In genomic region chr11:124718801-124719200, GRCh38 we compare ENCODE assay signal across 14 cellular contexts. TPM values are rescaled to one million over a fixed set of nuclear protein-coding genes. Genes with fewer than 3 reads are reported as not detected.
DNase-seq lines count a peak whose midpoint lies in the region; ATAC-seq, FAIRE-seq and TF ChIP-seq lines count a peak whose summit lies in the region.
"Had no signal": no experiment of that assay in that cellular context is flagged by ENCODE, and none has a peak within 500 bp of the region (broad histone marks: within the 10 kb centered on the region; RNA-seq: fewer than 3 reads in every experiment).

No MANE protein-coding gene starts in this region.

- intact Hi-C loops in endothelial cell of umbilical vein (cut with micrococcal nuclease), result loop anchor here (1.0 kb wide), 1 partner anchor 46 kb away; the partner anchor contains the start of genes SIAE and SPA17

- peaks cover 15% of the 10 kb centered on the region for H3K4me1 Mint-ChIP-seq in activated T-cell treated with anti-CD3 and anti-CD28 coated beads, Interleukin-2, amount 50 U/mL, for 72 hours (ENCODE audit: low read depth)

- dilution Hi-C loops in endothelial cell of umbilical vein (cut with MboI; ENCODE audit: extremely low pct_ligation_motif_present, low sequenced_read_pairs), result no loop called here

- FAIRE-seq in endothelial cell of umbilical vein (lab: Jason Lieb, UNC), result no peak
- FAIRE-seq: D721Med had no signal

- H3K36me3 Mint-ChIP-seq in activated T-cell treated with anti-CD3 and anti-CD28 coated beads, Interleukin-2, amount 50 U/mL, for 72 hours (ENCODE audit: insufficient read depth in 2 of 2), result no peaks in the 10 kb centered on the region
- H3K36me3 Mint-ChIP-seq: natural killer cell treated with Interleukin-12 subunit alpha and Interleukin-12 subunit beta and Interleukin-15 and Interleukin-18, amount 100 ng/mL, for 72 hours had no signal

- CTCF ChIA-PET in endothelial cell of umbilical vein (lab: Charles Lee), result interaction anchor here (1.5 to 2.5 kb wide), 4 partner anchors 16 to 49 kb away, joined by 3 to 24 read pairs (median 10); partner anchors contain the start of gene NRGN

- H3K27ac ChIP-seq in endothelial cell of umbilical vein (ENCODE audit: insufficient read depth, low read depth, low read length), result no peak overlapping the region
- H3K27ac ChIP-seq: 22Rv1, tibial nerve had no signal

- H3K4me1 ChIP-seq in endothelial cell of umbilical vein (ENCODE audit: control insufficient read depth, extremely low read depth, insufficient read depth, low read length) (peaks cover 24% of the 10 kb centered on the region), skeletal muscle satellite cell (ENCODE audit: control insufficient read depth, insufficient read depth, low read length) (peaks cover 10% of the 10 kb centered on the region)

- H3K9ac ChIP-seq in endothelial cell of umbilical vein (replicated peaks; ENCODE audit: extremely low read depth, insufficient read depth, low read length) (no peak overlapping the region), skeletal muscle satellite cell (ENCODE audit: low read depth, low read length) (no peak overlapping the region)

- no peak overlapping the region for H2AFZ ChIP-seq in endothelial cell of umbilical vein (ENCODE audit: low read depth, low read length)

- no peak for TF ChIP-seq POLR2A in endothelial cell of umbilical vein (IDR thresholded peaks at IDR 0.05; ENCODE audit: low read depth, low read length)

- H3K4me2 ChIP-seq in endothelial cell of umbilical vein (ENCODE audit: insufficient read depth, low read length) (peak overlapping the region; percentile 85), skeletal muscle satellite cell (ENCODE audit: low read length) (peak overlapping the region; percentile 90)

- no peaks in the 10 kb centered on the region for H4K20me1 ChIP-seq in endothelial cell of umbilical vein (replicated peaks; ENCODE audit: control insufficient read depth, extremely low read depth, insufficient read depth, low read length)

- H3K36me3 ChIP-seq in endothelial cell of umbilical vein (ENCODE audit: control insufficient read depth in 2 of 2, extremely low read depth in 1 of 2, insufficient read depth in 2 of 2, low read length in 2 of 2) (no peaks in the 10 kb centered on the region), skeletal muscle satellite cell (ENCODE audit: insufficient read depth, low read length) (no peaks in the 10 kb centered on the region)
- H3K36me3 ChIP-seq: ascending aorta, tibial nerve had no signal

- ATAC-seq in activated T-cell treated with anti-CD3 and anti-CD28 coated beads, Interleukin-2, amount 50 U/mL, for 72 hours (replicated peaks in 1 of 2), result no peak
- no peak for ATAC-seq in HG03378 (IDR thresholded peaks at IDR 0.05; ENCODE audit: unreplicated experiment)

- no peak overlapping the region for H3K27ac Mint-ChIP-seq in activated T-cell treated with anti-CD3 and anti-CD28 coated beads, Interleukin-2, amount 50 U/mL, for 72 hours
- H3K27ac Mint-ChIP-seq: activated T-cell treated with anti-CD3 and anti-CD28 coated beads, Interleukin-2, amount 50 U/mL, for 24 hours; natural killer cell treated with Interleukin-12 subunit alpha and Interleukin-12 subunit beta and Interleukin-15 and Interleukin-18, amount 100 ng/mL, for 72 hours had no signal

- H3K4me3 ChIP-seq in endothelial cell of umbilical vein (replicated peaks in 1 of 3; ENCODE audit: insufficient read depth in 1 of 3, low read depth in 1 of 3, low read length in 3 of 3) (no peak overlapping the region), skeletal muscle satellite cell (ENCODE audit: low read length) (no peak overlapping the region)

- no peaks in the 10 kb centered on the region for H3K79me2 ChIP-seq in endothelial cell of umbilical vein (ENCODE audit: control insufficient read depth, insufficient read depth, low read length)

- DNase-seq in activated T-cell treated with anti-CD3 and anti-CD28 coated beads, Interleukin-2, amount 50 U/mL, for 72 hours, result no peak
- DNase-seq in activated T-cell treated with anti-CD3 and anti-CD28 coated beads, Interleukin-2, amount 50 U/mL, for 1 hour, result no peak
- DNase-seq in endothelial cell of umbilical vein (ENCODE audit: low read depth, low spot score) (no peak), mucosa of gallbladder (ENCODE audit: low spot score) (no peak)
- DNase-seq: activated CD4-positive, CD25-positive, alpha-beta regulatory T cell; activated T-cell treated with anti-CD3 and anti-CD28 coated beads, Interleukin-2, amount 50 U/mL, for 24 hours; left colon had no signal

- POLR2A ChIA-PET in endothelial cell of umbilical vein (lab: Charles Lee), result no interaction called here

- BruUV-seq in endothelial cell of umbilical vein (replicated peaks; lab: Mats Ljungman, UMichigan), result no TSS peak

- no peaks in the 10 kb centered on the region for H3K9me3 ChIP-seq in endothelial cell of umbilical vein (replicated peaks; ENCODE audit: control insufficient read depth, insufficient read depth, low read length)
- H3K9me3 ChIP-seq in skeletal muscle satellite cell (replicated peaks; ENCODE audit: low read length), result no peaks in the 10 kb centered on the region
- H3K9me3 ChIP-seq: ascending aorta, tibial nerve had no signal

- peaks cover 69% of the 10 kb centered on the region for H3K27me3 Mint-ChIP-seq in activated T-cell treated with anti-CD3 and anti-CD28 coated beads, Interleukin-2, amount 50 U/mL, for 72 hours (ENCODE audit: low read depth)

- H3K27me3 ChIP-seq in endothelial cell of umbilical vein (ENCODE audit: control insufficient read depth in 2 of 2, insufficient read depth in 2 of 2, low read length in 2 of 2), result no peaks in the 10 kb centered on the region
- H3K27me3 ChIP-seq in skeletal muscle satellite cell (ENCODE audit: control insufficient read depth, insufficient read depth, low read length), result peaks cover 81% of the 10 kb centered on the region
- H3K27me3 ChIP-seq: ascending aorta had no signal

- no peak for TF ChIP-seq CTCF in endothelial cell of umbilical vein (IDR thresholded peaks at IDR 0.05; ENCODE audit: extremely low read depth in 1 of 2, insufficient read depth in 1 of 2, low read depth in 1 of 2, low read length in 2 of 2)

- peak overlapping the region; percentile 29 to 90 for H3K4me3 Mint-ChIP-seq in activated T-cell treated with anti-CD3 and anti-CD28 coated beads, Interleukin-2, amount 50 U/mL, for 72 hours
- H3K4me3 Mint-ChIP-seq: natural killer cell treated with Interleukin-12 subunit alpha and Interleukin-12 subunit beta and Interleukin-15 and Interleukin-18, amount 100 ng/mL, for 72 hours had no signal

- H3K9me3 Mint-ChIP-seq in activated T-cell treated with anti-CD3 and anti-CD28 coated beads, Interleukin-2, amount 50 U/mL, for 72 hours, result no peaks in the 10 kb centered on the region
- H3K9me3 Mint-ChIP-seq: activated T-cell treated with anti-CD3 and anti-CD28 coated beads, Interleukin-2, amount 50 U/mL, for 24 hours; natural killer cell treated with Interleukin-12 subunit alpha and Interleukin-12 subunit beta and Interleukin-15 and Interleukin-18, amount 100 ng/mL, for 72 hours had no signal

- H3K9me1 ChIP-seq in endothelial cell of umbilical vein (replicated peaks; ENCODE audit: control insufficient read depth, extremely low read depth, insufficient read depth, low read length), result no peaks in the 10 kb centered on the region

RNA-seq across cellular contexts. Expression of gene NRGN, which starts 20.9 kb away (rescaled TPM):
- total RNA-seq in activated T-cell treated with anti-CD3 and anti-CD28 coated beads, Interleukin-2, amount 50 U/mL, for 72 hours, result 1 to 10 TPM; 4.2 to 4.4 TPM
- total RNA-seq in endothelial cell of umbilical vein (30.9 and 33.5 TPM in 2 replicates), mucosa of gallbladder (6.1 TPM)
- polyA plus RNA-seq in endothelial cell of umbilical vein, result 29.1 and 31.5 TPM in 2 replicates
- 24.3 and 27.7 TPM in 2 replicates for polyA plus RNA-seq in endothelial cell of umbilical vein (2011; cell fraction: cytosol; rRNA removed)
- 24.0 and 26.1 TPM in 2 replicates for polyA plus RNA-seq in endothelial cell of umbilical vein (2011; cell fraction: nucleus; rRNA removed)
- polyA plus RNA-seq in endothelial cell of umbilical vein (2012), result 24.3 and 42.3 TPM in 2 replicates
- 7.5 and 11.0 TPM in 2 replicates for polyA minus RNA-seq in endothelial cell of umbilical vein
- polyA minus RNA-seq in endothelial cell of umbilical vein (2011; cell fraction: cytosol; rRNA and poly(A)+ RNA removed), result 1.3 TPM
- polyA minus RNA-seq in endothelial cell of umbilical vein (2011; cell fraction: nucleus; rRNA and poly(A)+ RNA removed), result 5.5 and 9.1 TPM in 2 replicates
- 0.25 and 0.87 TPM in 2 replicates for total RNA-seq in skeletal muscle satellite cell (2012; rRNA removed)

RNA-seq across cellular contexts. Expression of gene VSIG2, which starts 33.3 kb away (rescaled TPM):
- total RNA-seq in activated T-cell treated with anti-CD3 and anti-CD28 coated beads, Interleukin-2, amount 50 U/mL, for 72 hours, result under 1 TPM; 0.35 to 0.48 TPM
- total RNA-seq in endothelial cell of umbilical vein, result 3.6 and 7.0 TPM in 2 replicates
- 0.94 and 1.2 TPM in 2 replicates for polyA plus RNA-seq in endothelial cell of umbilical vein
- polyA plus RNA-seq in endothelial cell of umbilical vein (2011; cell fraction: cytosol; rRNA removed), result 0.34 and 0.45 TPM in 2 replicates
- 5.8 and 9.3 TPM in 2 replicates for polyA plus RNA-seq in endothelial cell of umbilical vein (2011; cell fraction: nucleus; rRNA removed)
- 1.1 TPM in 2 replicates for polyA plus RNA-seq in endothelial cell of umbilical vein (2012)
- polyA minus RNA-seq in endothelial cell of umbilical vein, result 0.32 and 0.49 TPM in 2 replicates
- not detected for polyA minus RNA-seq in endothelial cell of umbilical vein (2011; cell fraction: cytosol; rRNA and poly(A)+ RNA removed)
- 0.38 and 0.63 TPM in 2 replicates for polyA minus RNA-seq in endothelial cell of umbilical vein (2011; cell fraction: nucleus; rRNA and poly(A)+ RNA removed)
- not detected in 2 replicates for total RNA-seq in skeletal muscle satellite cell (2012; rRNA removed)
- total RNA-seq in mucosa of gallbladder, result 24.3 TPM
- total RNA-seq: ascending aorta; natural killer cell treated with Interleukin-12 subunit alpha and Interleukin-12 subunit beta and Interleukin-15 and Interleukin-18, amount 100 ng/mL, for 72 hours had no signal

RNA-seq across cellular contexts. Expression of gene ESAM, which starts 43.3 kb away (rescaled TPM):
- total RNA-seq in activated T-cell treated with anti-CD3 and anti-CD28 coated beads, Interleukin-2, amount 50 U/mL, for 72 hours, result 1 to 10 TPM in 1 of 2 donors, under 1 TPM in 1; 0.88 to 1.1 TPM
- 273 and 303 TPM in 2 replicates for total RNA-seq in endothelial cell of umbilical vein
- 383 and 451 TPM in 2 replicates for polyA plus RNA-seq in endothelial cell of umbilical vein
- polyA plus RNA-seq in endothelial cell of umbilical vein (2011; cell fraction: cytosol; rRNA removed), result 364 and 365 TPM in 2 replicates
- polyA plus RNA-seq in endothelial cell of umbilical vein (2011; cell fraction: nucleus; rRNA removed), result 321 and 349 TPM in 2 replicates
- 148 and 187 TPM in 2 replicates for polyA plus RNA-seq in endothelial cell of umbilical vein (2012)
- polyA minus RNA-seq in endothelial cell of umbilical vein, result 205 and 226 TPM in 2 replicates
- polyA minus RNA-seq in endothelial cell of umbilical vein (2011; cell fraction: cytosol; rRNA and poly(A)+ RNA removed), result 0.51 TPM
- 66.6 and 81.3 TPM in 2 replicates for polyA minus RNA-seq in endothelial cell of umbilical vein (2011; cell fraction: nucleus; rRNA and poly(A)+ RNA removed)
- 0.25 TPM in 1 of 2 replicates, not detected in the other for total RNA-seq in skeletal muscle satellite cell (2012; rRNA removed)
- 22.0 TPM for total RNA-seq in mucosa of gallbladder

RNA-seq across cellular contexts. Expression of gene SPA17, which starts 45.1 kb away (rescaled TPM):
- 1 to 10 TPM; 2.5 to 2.6 TPM for total RNA-seq in activated T-cell treated with anti-CD3 and anti-CD28 coated beads, Interleukin-2, amount 50 U/mL, for 72 hours
- total RNA-seq in endothelial cell of umbilical vein (4.7 and 6.1 TPM in 2 replicates), mucosa of gallbladder (6.4 TPM)
- polyA plus RNA-seq in endothelial cell of umbilical vein, result 2.8 and 3.9 TPM in 2 replicates
- 7.7 and 8.6 TPM in 2 replicates for polyA plus RNA-seq in endothelial cell of umbilical vein (2011; cell fraction: cytosol; rRNA removed)
- polyA plus RNA-seq in endothelial cell of umbilical vein (2011; cell fraction: nucleus; rRNA removed), result 3.3 and 5.8 TPM in 2 replicates
- polyA plus RNA-seq in endothelial cell of umbilical vein (2012), result 9.8 and 15.4 TPM in 2 replicates
- 5.3 and 6.7 TPM in 2 replicates for polyA minus RNA-seq in endothelial cell of umbilical vein
- 1.8 TPM for polyA minus RNA-seq in endothelial cell of umbilical vein (2011; cell fraction: cytosol; rRNA and poly(A)+ RNA removed)
- polyA minus RNA-seq in endothelial cell of umbilical vein (2011; cell fraction: nucleus; rRNA and poly(A)+ RNA removed), result 3.1 and 3.5 TPM in 2 replicates
- 11.8 and 17.0 TPM in 2 replicates for total RNA-seq in skeletal muscle satellite cell (2012; rRNA removed)
- total RNA-seq: ascending aorta had no signal

RNA-seq across cellular contexts. Expression of gene SIAE, which starts 45.3 kb away (rescaled TPM):
- total RNA-seq in activated T-cell treated with anti-CD3 and anti-CD28 coated beads, Interleukin-2, amount 50 U/mL, for 72 hours, result 10 to 100 TPM in 1 of 2 donors, 1 to 10 TPM in 1; 8.4 to 12.0 TPM
- total RNA-seq in endothelial cell of umbilical vein (15.1 and 16.9 TPM in 2 replicates), mucosa of gallbladder (33.1 TPM)
- polyA plus RNA-seq in endothelial cell of umbilical vein, result 22.1 and 23.9 TPM in 2 replicates
- polyA plus RNA-seq in endothelial cell of umbilical vein (2011; cell fraction: cytosol; rRNA removed), result 18.3 TPM in 2 replicates
- 17.3 and 19.9 TPM in 2 replicates for polyA plus RNA-seq in endothelial cell of umbilical vein (2011; cell fraction: nucleus; rRNA removed)
- polyA plus RNA-seq in endothelial cell of umbilical vein (2012), result 24.2 and 28.2 TPM in 2 replicates
- polyA minus RNA-seq in endothelial cell of umbilical vein, result 24.5 and 25.2 TPM in 2 replicates
- polyA minus RNA-seq in endothelial cell of umbilical vein (2011; cell fraction: cytosol; rRNA and poly(A)+ RNA removed), result 3.2 TPM
- polyA minus RNA-seq in endothelial cell of umbilical vein (2011; cell fraction: nucleus; rRNA and poly(A)+ RNA removed), result 7.5 and 8.1 TPM in 2 replicates
- 7.6 and 8.4 TPM in 2 replicates for total RNA-seq in skeletal muscle satellite cell (2012; rRNA removed)

Comparison
In these comparisons a context has a peak if more than half of its experiments do, and no peak if none do; other contexts are left out.
1. RNA of gene ESAM, which starts 43.3 kb away (total RNA-seq): 273 to 303 TPM in endothelial cell of umbilical vein; 22.0 TPM in mucosa of gallbladder (single experiment) and 0.88 to 1.1 TPM in activated T-cell treated with anti-CD3 and anti-CD28 coated beads, Interleukin-2, amount 50 U/mL, for 72 hours; every median in the first group is over 10 times any median in the second.